Comparison of ENCODE assay signal across 27 cellular contexts in genomic region chr3:116849261-116849688, GRCh38.
DNase-seq lines count a peak whose midpoint lies in the region; ATAC-seq and TF ChIP-seq lines count a peak whose summit lies in the region.
"Had no signal": no experiment of that assay in that cellular context is flagged by ENCODE, and none has a peak within 500 bp of the region (broad histone marks: within the 10 kb centered on the region; RNA-seq: fewer than 3 reads in every experiment).

No MANE protein-coding gene starts in this region.

- H2AFZ ChIP-seq in GM23338, result no peak overlapping the region
- no peak overlapping the region for H2AFZ ChIP-seq in PC-9

- H3K36me3 ChIP-seq in GM23338 (ENCODE audit: insufficient read depth) (no peaks in the 10 kb centered on the region), NT2/D1 (ENCODE audit: insufficient read depth, insufficient read length, low read length) (no peaks in the 10 kb centered on the region), PC-9 (ENCODE audit: low read depth) (no peaks in the 10 kb centered on the region)
- H3K36me3 ChIP-seq: BE2C, SJCRH30 had no signal

- H3K79me2 ChIP-seq in GM23338 (replicated peaks; ENCODE audit: insufficient read depth) (no peaks in the 10 kb centered on the region), PC-9 (ENCODE audit: low read depth) (no peaks in the 10 kb centered on the region)

- H3K9me3 ChIP-seq in NT2/D1 (ENCODE audit: insufficient read depth, low read length) (peaks cover 35% of the 10 kb centered on the region), PC-9 (ENCODE audit: insufficient read depth, low read depth) (no peaks in the 10 kb centered on the region)
- H3K9me3 ChIP-seq: BE2C, SJCRH30 had no signal

- ATAC-seq in GM23338 (peak; percentile 88), HG02678 (IDR thresholded peaks at IDR 0.05; ENCODE audit: unreplicated experiment) (no peak)
- ATAC-seq: PC-3, Right ventricle myocardium inferior, SK-N-SH treated with all-trans-retinoic acid at 6 μM for 48 hours had no signal

- H3K4me1 Mint-ChIP-seq in GM23338 (peaks cover 49% of the 10 kb centered on the region), neural crest cell (peaks cover 19% of the 10 kb centered on the region)
- H3K4me1 Mint-ChIP-seq: CD14-positive monocyte; CD8-positive, alpha-beta memory T cell had no signal

- POLR2A ChIA-PET in PC-9 (lab: Charles Lee; ENCODE audit: unreplicated experiment), result no interaction called here

- H4K20me1 ChIP-seq in GM23338 (replicated peaks; ENCODE audit: insufficient read depth) (no peaks in the 10 kb centered on the region), PC-9 (ENCODE audit: insufficient read depth) (no peaks in the 10 kb centered on the region)

- H3K4me1 ChIP-seq in GM23338 (ENCODE audit: insufficient read depth), result peaks cover 17% of the 10 kb centered on the region
- H3K4me1 ChIP-seq in NT2/D1 (ENCODE audit: insufficient read depth, insufficient read length), result no peaks in the 10 kb centered on the region
- no peaks in the 10 kb centered on the region for H3K4me1 ChIP-seq in PC-9 (replicated peaks; ENCODE audit: insufficient read depth)
- H3K4me1 ChIP-seq: BE2C, SJCRH30 had no signal

- BruUV-seq in PC-9 (replicated peaks; lab: Mats Ljungman, UMichigan), result no TSS peak

- peaks cover 22% of the 10 kb centered on the region for H3K9me3 Mint-ChIP-seq in GM23338
- H3K9me3 Mint-ChIP-seq in neural crest cell, result peaks cover 11% of the 10 kb centered on the region

- H3F3A ChIP-seq in GM23338 (replicated peaks; ENCODE audit: low read depth), result no peaks in the 10 kb centered on the region
- H3F3A ChIP-seq in PC-9 (ENCODE audit: insufficient read depth, low read depth), result no peaks in the 10 kb centered on the region

- CTCF ChIA-PET in PC-9 (lab: Charles Lee), result no interaction called here

- TF ChIP-seq CTCF in GM23338 (conservative IDR thresholded peaks at IDR 0.05; ENCODE audit: low read depth in 2 of 2), result no peak
- TF ChIP-seq CTCF in neural crest cell (conservative IDR thresholded peaks at IDR 0.05), result no peak
- no peak for TF ChIP-seq CTCF in PC-9 (conservative IDR thresholded peaks at IDR 0.05)

- intact Hi-C loops in PC-9 (cut with micrococcal nuclease; ENCODE audit: unreplicated experiment), result no loop called here

- H3K9ac ChIP-seq in NT2/D1 (ENCODE audit: insufficient read length, low read depth), result no peak overlapping the region

- H3K4me3 ChIP-seq in GM23338 (no peak overlapping the region), NT2/D1 (ENCODE audit: insufficient read length, low read depth) (no peak overlapping the region), PC-9 (no peak overlapping the region)
- H3K4me3 ChIP-seq: SJCRH30 had no signal

- H3K27me3 ChIP-seq in GM23338 (ENCODE audit: insufficient read depth), result no peaks in the 10 kb centered on the region
- H3K27me3 ChIP-seq in NT2/D1 (ENCODE audit: insufficient read depth, insufficient read length), result no peaks in the 10 kb centered on the region
- H3K27me3 ChIP-seq in PC-9 (ENCODE audit: insufficient read depth, low read depth), result no peaks in the 10 kb centered on the region
- H3K27me3 ChIP-seq: BE2C, SJCRH30 had no signal

- H3K4me2 ChIP-seq in GM23338 (peak overlapping the region; percentile 8), PC-9 (no peak overlapping the region)

- H3K27ac ChIP-seq in GM23338 (ENCODE audit: low read depth) (peak overlapping the region; percentile 11; the same call in 1 of the 2 replicates), PC-9 (no peak overlapping the region)
- H3K27ac ChIP-seq: HL-60, SJCRH30 had no signal

- peak; percentile 83 for DNase-seq in GM23338 (ENCODE audit: low spot score)
- DNase-seq in NT2/D1 (ENCODE audit: low read depth, low spot score), result peak; percentile 56
- peak; percentile 56 for DNase-seq in iPS DF 4.7 (ENCODE audit: extremely low read depth, low spot score)
- no peak for DNase-seq in neural crest cell (ENCODE audit: low read depth, low spot score)
- no peak for DNase-seq in PC-9
- no peak for DNase-seq in GM19240 (ENCODE audit: insufficient read length, low spot score)
- DNase-seq: 8988T; ACHN; BE2C; CD8-positive, alpha-beta memory T cell; DMS79 treated with DMSO at 0.1 percent for 48 hours; HCEC 1CT; KBM-7; MV-4-11; NCI-H1105 treated with DMSO at 0.1 percent for 48 hours; NCI-H146; NCI-H1930; NCI-H446; NCI-H524 treated with DMSO at 0.1 percent for 48 hours; NCI-H774; PC-3; SJCRH30 had no signal

- H3K27me3 Mint-ChIP-seq in GM23338 (ENCODE audit: insufficient read depth, low read depth, poor library complexity) (peaks cover 3% of the 10 kb centered on the region), neural crest cell (ENCODE audit: low read depth) (peaks cover 3% of the 10 kb centered on the region)
- H3K27me3 Mint-ChIP-seq: CD8-positive, alpha-beta memory T cell had no signal

- H3K36me3 Mint-ChIP-seq in GM23338 (ENCODE audit: low read depth) (peaks cover 29% of the 10 kb centered on the region), neural crest cell (ENCODE audit: low read depth) (peaks cover 2% of the 10 kb centered on the region)
- H3K36me3 Mint-ChIP-seq: CD14-positive monocyte; CD8-positive, alpha-beta memory T cell had no signal

- H3K9me2 ChIP-seq in GM23338 (ENCODE audit: insufficient read depth), result no peaks in the 10 kb centered on the region
- no peaks in the 10 kb centered on the region for H3K9me2 ChIP-seq in PC-9 (ENCODE audit: insufficient read depth)

- H3K4me3 Mint-ChIP-seq in GM23338 (peak overlapping the region; percentile 40; the same call in 2 of the 3 replicates), neural crest cell (no peak overlapping the region)
- H3K4me3 Mint-ChIP-seq: CD14-positive monocyte; CD8-positive, alpha-beta memory T cell had no signal

- H3K27ac Mint-ChIP-seq in GM23338, result peak overlapping the region; percentile 66
- H3K27ac Mint-ChIP-seq in neural crest cell (ENCODE audit: unreplicated experiment), result peak overlapping the region; percentile 53
- H3K27ac Mint-ChIP-seq: CD14-positive monocyte; CD8-positive, alpha-beta memory T cell had no signal

TF ChIP-seq in GM23338, 12 proteins besides CTCF, POLR2A, EP300 and RAD21:
- TF ChIP-seq NANOG (IDR thresholded peaks at IDR 0.05; ENCODE audit: borderline replicate concordance) (peak; percentile 91), ZNF114 (CRISPR knock-in tag; IDR thresholded peaks at IDR 0.05) (no peak), EZH2 (IDR thresholded peaks at IDR 0.05; ENCODE audit: low read depth, unreplicated experiment) (no peak), ZNF462 (CRISPR knock-in tag; IDR thresholded peaks at IDR 0.05) (0 out of 2 replicates have a peak, but pooled peaks have one; percentile 58)

Comparison
In these comparisons a context has a peak if more than half of its experiments do, and no peak if none do; other contexts are left out.
1. DNase-seq: peak in GM23338 (single experiment), NT2/D1 (single experiment) and iPS DF 4.7 (single experiment); none in neural crest cell (single experiment), PC-9 (0 of 2) and GM19240 (single experiment).